Comparison of ENCODE assay signal across 8 cellular contexts in genomic region chr3:38843898-38844297, GRCh38. TPM values are rescaled to one million over a fixed set of nuclear protein-coding genes. Genes with fewer than 3 reads are reported as not detected.
A peak's percentile ranks its signal among the peaks of the same experiment; 100 is the strongest.
DNase-seq lines count a peak whose midpoint lies in the region; ATAC-seq and TF ChIP-seq lines count a peak whose summit lies in the region.

No MANE protein-coding gene starts in this region.

- H3K4me3 ChIP-seq in fibroblast of villous mesenchyme (ENCODE audit: low read depth, low read length) (no peak overlapping the region), tibial artery (no peak overlapping the region)
- no peak overlapping the region for H3K4me3 ChIP-seq in naive thymus-derived CD4-positive, alpha-beta T cell (ENCODE audit: low read length)

- POLR2A ChIA-PET in naive thymus-derived CD4-positive, alpha-beta T cell (lab: Charles Lee) = no interaction called here

- DNase-seq in activated T-cell treated with anti-CD3 and anti-CD28 coated beads, Interleukin-2, amount 50 U/mL, for 72 hours = peak; percentile 3 to 9
- no peak for DNase-seq in activated T-cell treated with anti-CD3 and anti-CD28 coated beads, Interleukin-2, amount 50 U/mL, for 1 hour
- DNase-seq in RPMI8226 = peak; percentile 45
- DNase-seq in fibroblast of villous mesenchyme (ENCODE audit: low read depth) = peak; percentile 71
- DNase-seq in tibial artery = no peak
- no peak for DNase-seq in NCI-H187 treated with DMSO at 0.1 percent for 48 hours (lab: John Stamatoyannopoulos, UW)
- no peak for DNase-seq in naive thymus-derived CD4-positive, alpha-beta T cell

- no peaks in the 10 kb centered on the region for H3K4me1 ChIP-seq in tibial artery
- H3K4me1 ChIP-seq in naive thymus-derived CD4-positive, alpha-beta T cell (ENCODE audit: control insufficient read depth in 2 of 2, insufficient read depth in 2 of 2, low read length in 2 of 2) = no peaks in the 10 kb centered on the region

- peak; percentile 70 for TF ChIP-seq CTCF in fibroblast of villous mesenchyme (IDR thresholded peaks at IDR 0.05; ENCODE audit: insufficient read depth, low read depth, low read length)
- TF ChIP-seq CTCF in tibial artery (IDR thresholded peaks at IDR 0.05) = peak; percentile 15 to 30

- H3K9me3 Mint-ChIP-seq in activated T-cell treated with anti-CD3 and anti-CD28 coated beads, Interleukin-2, amount 50 U/mL, for 72 hours = no peaks in the 10 kb centered on the region
- H3K9me3 Mint-ChIP-seq in naive thymus-derived CD4-positive, alpha-beta T cell = no peaks in the 10 kb centered on the region

- CTCF ChIA-PET in naive thymus-derived CD4-positive, alpha-beta T cell (lab: Charles Lee) = no interaction called here

- H3K27ac Mint-ChIP-seq in activated T-cell treated with anti-CD3 and anti-CD28 coated beads, Interleukin-2, amount 50 U/mL, for 72 hours = no peak overlapping the region
- no peak overlapping the region for H3K27ac Mint-ChIP-seq in naive thymus-derived CD4-positive, alpha-beta T cell

- H3K27me3 Mint-ChIP-seq in activated T-cell treated with anti-CD3 and anti-CD28 coated beads, Interleukin-2, amount 50 U/mL, for 72 hours (ENCODE audit: low read depth) = peaks cover 39% of the 10 kb centered on the region
- peaks cover 29 to 36% (median 31%) of the 10 kb centered on the region in 5 donors for H3K27me3 Mint-ChIP-seq in naive thymus-derived CD4-positive, alpha-beta T cell

- H3K9me3 ChIP-seq in tibial artery = no peaks in the 10 kb centered on the region
- no peaks in the 10 kb centered on the region for H3K9me3 ChIP-seq in naive thymus-derived CD4-positive, alpha-beta T cell (ENCODE audit: control insufficient read depth in 2 of 3, low read length in 3 of 3)

- peak; percentile 50 to 51 for ATAC-seq in activated T-cell treated with anti-CD3 and anti-CD28 coated beads, Interleukin-2, amount 50 U/mL, for 72 hours (replicated peaks in 1 of 2)
- ATAC-seq in GM21737 (IDR thresholded peaks at IDR 0.05; ENCODE audit: unreplicated experiment) = no peak
- no peak for ATAC-seq in naive thymus-derived CD4-positive, alpha-beta T cell

- H3K4me3 Mint-ChIP-seq in activated T-cell treated with anti-CD3 and anti-CD28 coated beads, Interleukin-2, amount 50 U/mL, for 72 hours = no peak overlapping the region
- no peak overlapping the region for H3K4me3 Mint-ChIP-seq in naive thymus-derived CD4-positive, alpha-beta T cell

- no peaks in the 10 kb centered on the region for H3K4me1 Mint-ChIP-seq in activated T-cell treated with anti-CD3 and anti-CD28 coated beads, Interleukin-2, amount 50 U/mL, for 72 hours (ENCODE audit: low read depth)
- H3K4me1 Mint-ChIP-seq in naive thymus-derived CD4-positive, alpha-beta T cell = peaks cover 0 to 2% (median 0%) of the 10 kb centered on the region in 7 donors

- H3K27me3 ChIP-seq in tibial artery = no peaks in the 10 kb centered on the region
- no peaks in the 10 kb centered on the region for H3K27me3 ChIP-seq in naive thymus-derived CD4-positive, alpha-beta T cell (ENCODE audit: control insufficient read depth in 2 of 2, insufficient read depth in 2 of 2, low read length in 2 of 2)

- H3K27ac ChIP-seq in tibial artery = no peak overlapping the region
- no peak overlapping the region for H3K27ac ChIP-seq in naive thymus-derived CD4-positive, alpha-beta T cell (ENCODE audit: low read depth, low read length)

- no peaks in the 10 kb centered on the region for H3K36me3 Mint-ChIP-seq in activated T-cell treated with anti-CD3 and anti-CD28 coated beads, Interleukin-2, amount 50 U/mL, for 72 hours (ENCODE audit: insufficient read depth in 2 of 2)
- no peaks in the 10 kb centered on the region for H3K36me3 Mint-ChIP-seq in naive thymus-derived CD4-positive, alpha-beta T cell

- no peaks in the 10 kb centered on the region for H3K36me3 ChIP-seq in tibial artery
- no peaks in the 10 kb centered on the region for H3K36me3 ChIP-seq in naive thymus-derived CD4-positive, alpha-beta T cell (ENCODE audit: control insufficient read depth in 2 of 3, insufficient read depth in 3 of 3, low read length in 3 of 3)

- intact Hi-C loops in tibial artery (cut with DNase I; ENCODE audit: low total_unique reads) = no loop called here
- intact Hi-C loops in naive thymus-derived CD4-positive, alpha-beta T cell (cut with micrococcal nuclease) = loop anchor here (1.0 to 10.0 kb wide), 3 partner anchors 197 to 348 kb away; partner anchors contain the start of genes EXOG (in 1 of the 2) and SCN5A (in 1 of the 2)

RNA-seq across cellular contexts. Expression of gene SCN10A, which starts 27.9 kb away (rescaled TPM):
- total RNA-seq in activated T-cell treated with anti-CD3 and anti-CD28 coated beads, Interleukin-2, amount 50 U/mL, for 72 hours = not detected
- total RNA-seq in fibroblast of villous mesenchyme = not detected in 2 replicates
- total RNA-seq in naive thymus-derived CD4-positive, alpha-beta T cell = not detected
- polyA plus RNA-seq in naive thymus-derived CD4-positive, alpha-beta T cell = not detected

Comparison
In these comparisons a context has a peak if more than half of its experiments do, and no peak if none do; other contexts are left out.
1. DNase-seq: peak in activated T-cell treated with anti-CD3 and anti-CD28 coated beads, Interleukin-2, amount 50 U/mL, for 72 hours (2 of 2), RPMI8226 (single experiment) and fibroblast of villous mesenchyme (single experiment); none in activated T-cell treated with anti-CD3 and anti-CD28 coated beads, Interleukin-2, amount 50 U/mL, for 1 hour (single experiment), tibial artery (0 of 2), NCI-H187 treated with DMSO at 0.1 percent for 48 hours (single experiment) and naive thymus-derived CD4-positive, alpha-beta T cell (0 of 9).
2. ATAC-seq: peak in activated T-cell treated with anti-CD3 and anti-CD28 coated beads, Interleukin-2, amount 50 U/mL, for 72 hours (2 of 2); none in GM21737 (single experiment) and naive thymus-derived CD4-positive, alpha-beta T cell (single experiment).